ENCODE assay signal across 8 cellular contexts in genomic region chr9:135905380-135906282, GRCh38. TPM values are rescaled to one million over a fixed set of nuclear protein-coding genes. Genes with fewer than 3 reads are reported as not detected.
DNase-seq lines count a peak whose midpoint lies in the region; TF ChIP-seq lines count a peak whose summit lies in the region.

No MANE protein-coding gene starts in this region.

- H3K27me3 Mint-ChIP-seq in neural progenitor cell (ENCODE audit: insufficient read depth, low read depth), result no peaks in the 10 kb centered on the region

- H3K36me3 ChIP-seq in neural progenitor cell (no peaks in the 10 kb centered on the region), tibial artery (peaks cover 2% of the 10 kb centered on the region in 3 donors)

- no peak overlapping the region for H3K27ac ChIP-seq in neural progenitor cell
- peak overlapping the region; percentile 67 to 69 for H3K27ac ChIP-seq in tibial artery

- peaks cover 90% of the 10 kb centered on the region for H3K79me2 ChIP-seq in neural progenitor cell (ENCODE audit: low read depth)

- peaks cover 69% of the 10 kb centered on the region for H3K36me3 Mint-ChIP-seq in neural progenitor cell

- TF ChIP-seq CTCF in neural progenitor cell (IDR thresholded peaks at IDR 0.05) (no peak), tibial artery (IDR thresholded peaks at IDR 0.05) (no peak)

- peak; percentile 51 for DNase-seq in NCI-H82 (lab: John Stamatoyannopoulos, UW)
- DNase-seq in NCI-H82 treated with DMSO at 0.1 percent for 48 hours (lab: John Stamatoyannopoulos, UW; ENCODE audit: unreplicated experiment), result no peak
- DNase-seq in activated CD4-positive, alpha-beta T cell treated with anti-CD3 and anti-CD28 coated beads for 24 hours (ENCODE audit: low read depth in 2 of 2), result peak; percentile 60 to 66
- peak; percentile 31 for DNase-seq in effector CD4-positive, alpha-beta T cell
- DNase-seq in neural progenitor cell (ENCODE audit: low spot score), result peak; percentile 44
- DNase-seq in tibial artery, result no peak
- no peak for DNase-seq in GM03348 (ENCODE audit: low spot score)
- DNase-seq in NCI-H1417 treated with DMSO at 0.1 percent for 48 hours (lab: John Stamatoyannopoulos, UW), result no peak

- no peak overlapping the region for H2AFZ ChIP-seq in neural progenitor cell (replicated peaks)

- peak overlapping the region; percentile 91 for H3K4me3 Mint-ChIP-seq in neural progenitor cell

- H3K9ac ChIP-seq in neural progenitor cell, result peak overlapping the region; percentile 65

- intact Hi-C loops in tibial artery (cut with DNase I; ENCODE audit: low total_unique reads), result loop anchor here (2.0 kb wide), 1 partner anchor 55 kb away; the partner anchor contains the start of gene UBAC1

- no peaks in the 10 kb centered on the region for H3K27me3 ChIP-seq in neural progenitor cell
- H3K27me3 ChIP-seq in tibial artery, result no peaks in the 10 kb centered on the region

- H3K27ac Mint-ChIP-seq in neural progenitor cell, result peak overlapping the region; percentile 96

- H3K4me2 ChIP-seq in neural progenitor cell, result peak overlapping the region; percentile 93

- H3F3A ChIP-seq in neural progenitor cell (ENCODE audit: low read depth), result peaks cover 17% of the 10 kb centered on the region

- peaks cover 29% of the 10 kb centered on the region for H3K4me1 Mint-ChIP-seq in neural progenitor cell

- H3K4me1 ChIP-seq in neural progenitor cell (peaks cover 35% of the 10 kb centered on the region), tibial artery (peaks cover 0 to 41% (median 30%) of the 10 kb centered on the region in 4 donors)

- H3K4me3 ChIP-seq in neural progenitor cell (peak overlapping the region; percentile 78), tibial artery (peak overlapping the region; percentile 91 to 92)

- H4K20me1 ChIP-seq in neural progenitor cell (ENCODE audit: low read depth), result peaks cover 52% of the 10 kb centered on the region

- H3K9me3 Mint-ChIP-seq in neural progenitor cell, result peaks cover 58% of the 10 kb centered on the region

- H3K9me3 ChIP-seq in neural progenitor cell (ENCODE audit: low read depth), result no peaks in the 10 kb centered on the region
- H3K9me3 ChIP-seq in tibial artery, result no peaks in the 10 kb centered on the region

RNA-seq across cellular contexts. Expression of gene CAMSAP1, which starts 1.7 kb away (rescaled TPM):
- total RNA-seq in neural progenitor cell (ENCODE audit: low replicate concordance), result 39.3 and 44.9 TPM in 2 replicates

RNA-seq across cellular contexts. Expression of gene UBAC1, which starts 55.5 kb away (rescaled TPM):
- 53.6 and 66.0 TPM in 2 replicates for total RNA-seq in neural progenitor cell (ENCODE audit: low replicate concordance)

Comparison
In these comparisons a context has a peak if more than half of its experiments do, and no peak if none do; other contexts are left out.
1. DNase-seq: peak in NCI-H82 (single experiment), activated CD4-positive, alpha-beta T cell treated with anti-CD3 and anti-CD28 coated beads for 24 hours (2 of 2), effector CD4-positive, alpha-beta T cell (single experiment) and neural progenitor cell (single experiment); none in NCI-H82 treated with DMSO at 0.1 percent for 48 hours (single experiment), tibial artery (0 of 2), GM03348 (single experiment) and NCI-H1417 treated with DMSO at 0.1 percent for 48 hours (single experiment).